Comparison of ENCODE assay signal across 8 cellular contexts in genomic region chr1:234597894-234598293, GRCh38. TPM values are rescaled to one million over a fixed set of nuclear protein-coding genes. Genes with fewer than 3 reads are reported as not detected.
DNase-seq lines count a peak whose midpoint lies in the region; ATAC-seq, FAIRE-seq and TF ChIP-seq lines count a peak whose summit lies in the region.

No MANE protein-coding gene starts in this region.

- TF ChIP-seq POLR2A in GM12892 (IDR thresholded peaks at IDR 0.05; ENCODE audit: low read depth, low read length) = no peak

- no peak overlapping the region for H3K4me3 ChIP-seq in AG09309 (ENCODE audit: control insufficient read depth, low read depth, low read length)

- TF ChIP-seq CTCF in AG09309 (IDR thresholded peaks at IDR 0.05; ENCODE audit: control insufficient read depth, insufficient read depth, low read depth, low read length, missing control alignments) = peak; percentile 72

- ATAC-seq in HG03432 (IDR thresholded peaks at IDR 0.05; ENCODE audit: unreplicated experiment) = no peak

- no peak for DNase-seq in AG09309 (ENCODE audit: low read depth)
- no peak for DNase-seq in GM18507 (ENCODE audit: extremely low spot score, insufficient read length, low read depth)
- DNase-seq in NOMO-1 treated with dmso at 0.1 percent for 144 hours (lab: John Stamatoyannopoulos, UW; ENCODE audit: unreplicated experiment) = peak; percentile 41
- DNase-seq in activated T-helper 1 cell treated with anti-CD3 and anti-CD28 coated beads, Interleukin-2, amount 50 U/mL, for 16 hours (ENCODE audit: low read depth in 1 of 2, low spot score in 1 of 2) = peak; percentile 25 to 30
- DNase-seq in head of caudate nucleus = peak in 30 of 42 donors; percentile 28 to 84 (median 55)
- DNase-seq in stimulated activated CD4-positive, alpha-beta T cell treated with anti-CD3 and anti-CD28 coated beads, Interleukin-2, amount 100 ng/mL, for 24 hours = peak; percentile 59 to 73
- no peak for DNase-seq in GM12892 (ENCODE audit: insufficient read length)

- intact Hi-C loops in head of caudate nucleus (cut with DNase I) = no loop called here

- FAIRE-seq in GM18507 (lab: Jason Lieb, UNC) = peak; percentile 76
- no peak for FAIRE-seq in GM12892 (lab: Jason Lieb, UNC)

RNA-seq across cellular contexts. Expression of gene IRF2BP2, which starts 12.1 kb away (rescaled TPM):
- polyA plus RNA-seq in GM12892 (2012; ENCODE audit: missing spikeins) = 63.2 TPM

Comparison
In these comparisons a context has a peak if more than half of its experiments do, and no peak if none do; other contexts are left out.
1. DNase-seq: peak in NOMO-1 treated with dmso at 0.1 percent for 144 hours (single experiment), activated T-helper 1 cell treated with anti-CD3 and anti-CD28 coated beads, Interleukin-2, amount 50 U/mL, for 16 hours (2 of 2), head of caudate nucleus (30 of 42) and stimulated activated CD4-positive, alpha-beta T cell treated with anti-CD3 and anti-CD28 coated beads, Interleukin-2, amount 100 ng/mL, for 24 hours (2 of 2); none in AG09309 (single experiment), GM18507 (single experiment) and GM12892 (single experiment).